In the genomic region with DNA sequence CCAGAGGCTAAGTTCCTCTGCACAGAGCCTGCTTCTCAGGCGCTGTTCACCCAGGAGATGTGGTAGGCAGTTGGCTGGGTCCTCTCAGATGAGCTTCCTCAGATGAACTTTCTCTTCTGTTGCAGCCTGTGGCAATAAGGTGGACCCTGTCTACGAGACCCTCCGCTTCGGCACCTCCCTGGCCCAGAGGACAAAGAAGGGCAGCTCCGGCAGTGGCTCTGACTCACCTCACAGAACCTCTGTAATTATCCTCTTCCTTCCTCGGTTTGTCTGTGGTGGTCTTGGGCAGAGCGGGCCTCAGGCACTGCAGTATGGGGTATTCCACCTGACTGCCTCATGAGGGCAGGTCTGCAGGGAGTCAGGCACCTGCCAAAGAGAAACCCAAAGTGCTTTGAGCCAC, we compare ENCODE assay signal across 20 cellular contexts.
DNase-seq lines count a peak whose midpoint lies in the region; ATAC-seq and TF ChIP-seq lines count a peak whose summit lies in the region.
"Had no signal": no experiment of that assay in that cellular context is flagged by ENCODE, and none has a peak within 500 bp of the region (broad histone marks: within the 10 kb centered on the region; RNA-seq: fewer than 3 reads in every experiment).

No MANE protein-coding gene starts in this region.

- no peaks in the 10 kb centered on the region for H3K9me3 Mint-ChIP-seq in endothelial cell (ENCODE audit: unreplicated experiment)
- H3K9me3 Mint-ChIP-seq: CD4-positive, alpha-beta T cell; CD8-positive, alpha-beta T cell had no signal

- H3K4me3 ChIP-seq in left ventricle myocardium inferior, result no peak overlapping the region
- no peak overlapping the region for H3K4me3 ChIP-seq in ascending aorta
- H3K4me3 ChIP-seq: A549; BLaER1 treated with 17β-estradiol and CSF1 and Interleukin-3, amounts not matched to agents 10 nM and 100 nM had no signal

- intact Hi-C loops in Right ventricle myocardium inferior (cut with DNase I) (no loop called here), left ventricle myocardium inferior (cut with micrococcal nuclease) (no loop called here), ascending aorta (cut with DNase I) (no loop called here)

- no peaks in the 10 kb centered on the region for H3K27me3 Mint-ChIP-seq in endothelial cell (ENCODE audit: unreplicated experiment)
- H3K27me3 Mint-ChIP-seq: CD4-positive, alpha-beta T cell had no signal

- peak; percentile 54 for DNase-seq in Right ventricle myocardium inferior (ENCODE audit: missing footprints)
- no peak for DNase-seq in left ventricle myocardium inferior
- DNase-seq in endothelial cell (ENCODE audit: low spot score), result no peak
- DNase-seq in NCI-H524 (lab: John Stamatoyannopoulos, UW), result no peak
- no peak for DNase-seq in ascending aorta (ENCODE audit: low spot score in 2 of 2)
- DNase-seq: AML-193; CD4-positive, alpha-beta T cell; CD8-positive, alpha-beta T cell; COR-L47; DMS 273 treated with DMSO at 0.1 percent for 48 hours; DMS153; DMS53; DMS79; DND-41; GF-D8 had no signal

- ATAC-seq in Right ventricle myocardium inferior, result no peak
- ATAC-seq: A549; CD8-positive, alpha-beta T cell had no signal

- H3K9me3 ChIP-seq in left ventricle myocardium inferior (replicated peaks) (no peaks in the 10 kb centered on the region), ascending aorta (no peaks in the 10 kb centered on the region)
- H3K9me3 ChIP-seq: A549 had no signal

- no peak overlapping the region for H3K4me3 Mint-ChIP-seq in endothelial cell (ENCODE audit: unreplicated experiment)
- H3K4me3 Mint-ChIP-seq: B cell; CD4-positive, alpha-beta T cell; CD8-positive, alpha-beta T cell had no signal

- no peaks in the 10 kb centered on the region for H3K36me3 ChIP-seq in left ventricle myocardium inferior
- peaks cover 9 to 30% of the 10 kb centered on the region in 2 donors for H3K36me3 ChIP-seq in ascending aorta

- H3K27me3 ChIP-seq in left ventricle myocardium inferior (ENCODE audit: low read depth) (no peaks in the 10 kb centered on the region), ascending aorta (no peaks in the 10 kb centered on the region)
- H3K27me3 ChIP-seq: BLaER1 treated with 17β-estradiol and CSF1 and Interleukin-3, amounts not matched to agents 10 nM and 100 nM had no signal

- H3K4me1 Mint-ChIP-seq in endothelial cell (ENCODE audit: unreplicated experiment), result peaks cover 13% of the 10 kb centered on the region
- H3K4me1 Mint-ChIP-seq: B cell had no signal

- H3K27ac ChIP-seq in left ventricle myocardium inferior (replicated peaks), result no peak overlapping the region
- H3K27ac ChIP-seq in ascending aorta, result no peak overlapping the region
- H3K27ac ChIP-seq: 22Rv1; A549; BLaER1 treated with 17β-estradiol and CSF1 and Interleukin-3, amounts not matched to agents 10 nM and 100 nM; C4-2B had no signal

- TF ChIP-seq CTCF in left ventricle myocardium inferior (IDR thresholded peaks at IDR 0.05; ENCODE audit: borderline replicate concordance) (no peak), endothelial cell (IDR thresholded peaks at IDR 0.05; ENCODE audit: unreplicated experiment) (no peak), ascending aorta (IDR thresholded peaks at IDR 0.05) (no peak)

- peak overlapping the region; percentile 68 for H3K27ac Mint-ChIP-seq in endothelial cell (ENCODE audit: unreplicated experiment)
- H3K27ac Mint-ChIP-seq: B cell; CD4-positive, alpha-beta T cell; CD8-positive, alpha-beta T cell had no signal

- no peaks in the 10 kb centered on the region for H3K36me3 Mint-ChIP-seq in endothelial cell (ENCODE audit: low read depth, unreplicated experiment)
- H3K36me3 Mint-ChIP-seq: CD8-positive, alpha-beta T cell had no signal

- H3K4me1 ChIP-seq in left ventricle myocardium inferior (no peaks in the 10 kb centered on the region), ascending aorta (peaks cover 0 to under 1% of the 10 kb centered on the region in 2 donors)
- H3K4me1 ChIP-seq: A549 had no signal
